Comparison of ENCODE assay signal across 16 cellular contexts in the genomic region with DNA sequence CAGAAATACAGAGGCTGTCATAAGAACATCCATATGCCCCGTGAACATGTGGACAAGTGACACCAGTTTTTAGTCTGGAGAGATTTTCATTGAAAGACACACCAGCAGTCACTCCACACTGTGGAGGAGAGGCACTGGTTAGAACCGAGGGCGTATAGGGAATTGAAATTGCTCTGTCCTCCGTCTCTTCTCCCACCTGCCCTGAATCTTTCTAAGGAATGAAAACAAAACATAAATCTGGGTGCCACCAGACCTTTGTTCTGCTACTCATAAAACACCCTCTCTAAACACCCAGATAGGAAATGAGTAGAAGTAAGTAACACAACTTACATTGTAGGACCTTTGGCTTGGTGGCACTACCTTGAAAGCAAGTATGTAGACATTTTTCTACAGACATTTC. TPM values are rescaled to one million over a fixed set of nuclear protein-coding genes. Genes with fewer than 3 reads are reported as not detected.
DNase-seq lines count a peak whose midpoint lies in the region; ATAC-seq, FAIRE-seq and TF ChIP-seq lines count a peak whose summit lies in the region.
"Had no signal": no experiment of that assay in that cellular context is flagged by ENCODE, and none has a peak within 500 bp of the region (broad histone marks: within the 10 kb centered on the region; RNA-seq: fewer than 3 reads in every experiment).

No MANE protein-coding gene starts in this region.

- no peak for TF ChIP-seq EP300 in upper lobe of left lung (IDR thresholded peaks at IDR 0.05)

- no peak for DNase-seq in activated T-cell treated with anti-CD3 and anti-CD28 coated beads, Interleukin-2, amount 50 U/mL, for 24 hours
- DNase-seq in activated T-cell treated with anti-CD3 and anti-CD28 coated beads, Interleukin-2, amount 50 U/mL, for 1 hour: no peak
- DNase-seq in OCI-M1 (lab: John Stamatoyannopoulos, UW) (peak; percentile 15), progenitor cell of endocrine pancreas (ENCODE audit: low spot score, unreplicated experiment) (no peak), RCC 7860 (ENCODE audit: low spot score) (no peak), smooth muscle cell (lab: John Stamatoyannopoulos, UW; ENCODE audit: unreplicated experiment) (no peak), upper lobe of left lung (no peak)
- no peak for DNase-seq in effector memory CD8-positive, alpha-beta T cell
- DNase-seq: NCI-H2171 treated with DMSO at 0.1 percent for 48 hours, RPMI8226, sigmoid colon had no signal

- H3K27ac ChIP-seq in smooth muscle cell (ENCODE audit: low read depth) (no peak overlapping the region), upper lobe of left lung (no peak overlapping the region)
- H3K27ac ChIP-seq: sigmoid colon had no signal

- H3K27ac Mint-ChIP-seq in activated T-cell treated with anti-CD3 and anti-CD28 coated beads, Interleukin-2, amount 50 U/mL, for 24 hours: no peak overlapping the region
- H3K27ac Mint-ChIP-seq in effector memory CD8-positive, alpha-beta T cell: no peak overlapping the region
- H3K27ac Mint-ChIP-seq in progenitor cell of endocrine pancreas: no peak overlapping the region
- H3K27ac Mint-ChIP-seq: dendritic cell treated with granulocyte-macrophage colony-stimulating factor and Interleukin-4, amounts not matched to agents 40 ng/mL and 50 ng/mL, for 4 days had no signal

- H3K4me1 ChIP-seq in smooth muscle cell (ENCODE audit: low read depth) (peaks cover 9% of the 10 kb centered on the region), upper lobe of left lung (peaks cover 14 to 21% (median 18%) of the 10 kb centered on the region in 4 donors)

- TF ChIP-seq CTCF in progenitor cell of endocrine pancreas (IDR thresholded peaks at IDR 0.05; ENCODE audit: unreplicated experiment): no peak
- no peak for TF ChIP-seq CTCF in smooth muscle cell (IDR thresholded peaks at IDR 0.05; ENCODE audit: borderline replicate concordance, insufficient read depth, poor library complexity, severe bottlenecking)
- no peak for TF ChIP-seq CTCF in upper lobe of left lung (IDR thresholded peaks at IDR 0.05)

- no peaks in the 10 kb centered on the region for H3K36me3 Mint-ChIP-seq in activated T-cell treated with anti-CD3 and anti-CD28 coated beads, Interleukin-2, amount 50 U/mL, for 24 hours (ENCODE audit: low read depth)
- no peaks in the 10 kb centered on the region for H3K36me3 Mint-ChIP-seq in effector memory CD8-positive, alpha-beta T cell (ENCODE audit: insufficient read depth)
- H3K36me3 Mint-ChIP-seq in progenitor cell of endocrine pancreas (ENCODE audit: insufficient read depth): no peaks in the 10 kb centered on the region

- FAIRE-seq in RCC 7860 (lab: Jason Lieb, UNC): no peak
- FAIRE-seq: GM19239, urothelium cell line had no signal

- H3K79me2 ChIP-seq in smooth muscle cell (ENCODE audit: low read depth): no peaks in the 10 kb centered on the region

- H3K4me3 Mint-ChIP-seq in activated T-cell treated with anti-CD3 and anti-CD28 coated beads, Interleukin-2, amount 50 U/mL, for 24 hours: peak overlapping the region; percentile 70
- H3K4me3 Mint-ChIP-seq in effector memory CD8-positive, alpha-beta T cell: peak overlapping the region; percentile 58 to 72
- peak overlapping the region; percentile 79 for H3K4me3 Mint-ChIP-seq in progenitor cell of endocrine pancreas (ENCODE audit: low read depth)

- peaks cover 86% of the 10 kb centered on the region for H3K27me3 Mint-ChIP-seq in activated T-cell treated with anti-CD3 and anti-CD28 coated beads, Interleukin-2, amount 50 U/mL, for 24 hours
- peaks cover 75 to 78% of the 10 kb centered on the region in 2 donors for H3K27me3 Mint-ChIP-seq in effector memory CD8-positive, alpha-beta T cell
- peaks cover 53% of the 10 kb centered on the region for H3K27me3 Mint-ChIP-seq in progenitor cell of endocrine pancreas

- H3K9ac ChIP-seq in smooth muscle cell (ENCODE audit: low read depth): no peak overlapping the region

- no peaks in the 10 kb centered on the region for H4K20me1 ChIP-seq in smooth muscle cell (ENCODE audit: low read depth)

- 62% methylated on average over 4 of the region's 4 CpGs for WGBS in smooth muscle cell (ENCODE audit: low lambda C conversion rate)
- 52 to 54% methylated on average over 4 of the region's 4 CpGs for WGBS in upper lobe of left lung, 2 donors

- H3K36me3 ChIP-seq in smooth muscle cell (ENCODE audit: low read depth) (no peaks in the 10 kb centered on the region), upper lobe of left lung (no peaks in the 10 kb centered on the region)
- H3K36me3 ChIP-seq: HAP-1, sigmoid colon had no signal

- peaks cover 30% of the 10 kb centered on the region for H3K27me3 ChIP-seq in smooth muscle cell (ENCODE audit: low read depth)
- H3K27me3 ChIP-seq in upper lobe of left lung: peaks cover 0 to 10% (median 4%) of the 10 kb centered on the region in 4 donors

- H3K4me1 Mint-ChIP-seq in activated T-cell treated with anti-CD3 and anti-CD28 coated beads, Interleukin-2, amount 50 U/mL, for 24 hours (ENCODE audit: low read depth): peaks cover 16% of the 10 kb centered on the region
- peaks cover 9 to 12% of the 10 kb centered on the region in 2 donors for H3K4me1 Mint-ChIP-seq in effector memory CD8-positive, alpha-beta T cell (ENCODE audit: low read depth in 2 of 2)
- peaks cover 19% of the 10 kb centered on the region for H3K4me1 Mint-ChIP-seq in progenitor cell of endocrine pancreas (ENCODE audit: low read depth)

- H3K4me3 ChIP-seq in smooth muscle cell: no peak overlapping the region
- no peak overlapping the region for H3K4me3 ChIP-seq in upper lobe of left lung

- H3K9me3 ChIP-seq in smooth muscle cell (replicated peaks; ENCODE audit: low read depth) (no peaks in the 10 kb centered on the region), upper lobe of left lung (no peaks in the 10 kb centered on the region)
- H3K9me3 ChIP-seq: HAP-1, sigmoid colon had no signal

- H3K9me3 Mint-ChIP-seq in activated T-cell treated with anti-CD3 and anti-CD28 coated beads, Interleukin-2, amount 50 U/mL, for 24 hours: no peaks in the 10 kb centered on the region
- H3K9me3 Mint-ChIP-seq in effector memory CD8-positive, alpha-beta T cell: no peaks in the 10 kb centered on the region
- no peaks in the 10 kb centered on the region for H3K9me3 Mint-ChIP-seq in progenitor cell of endocrine pancreas (ENCODE audit: low read depth)
- H3K9me3 Mint-ChIP-seq: dendritic cell treated with granulocyte-macrophage colony-stimulating factor and Interleukin-4, amounts not matched to agents 40 ng/mL and 50 ng/mL, for 4 days had no signal

- H3K4me2 ChIP-seq in smooth muscle cell: no peak overlapping the region

- ATAC-seq in effector memory CD8-positive, alpha-beta T cell (replicated peaks): no peak
- no peak for ATAC-seq in upper lobe of left lung (ENCODE audit: low FRiP score in 2 of 2)

- TF ChIP-seq POLR2A in upper lobe of left lung (IDR thresholded peaks at IDR 0.05): no peak

- no peak overlapping the region for H2AFZ ChIP-seq in smooth muscle cell (ENCODE audit: low read depth)

- H3F3A ChIP-seq in smooth muscle cell (ENCODE audit: low read depth): no peaks in the 10 kb centered on the region

RNA-seq across cellular contexts. Expression of a gene that starts 37.1 kb away (rescaled TPM):
- total RNA-seq in progenitor cell of endocrine pancreas (73.6 and 77.2 TPM in 2 replicates), smooth muscle cell (39.6 and 43.6 TPM in 2 replicates), upper lobe of left lung (10 to 100 TPM; 22.3 to 34.8 (median 26.7) TPM)
- polyA plus RNA-seq in smooth muscle cell: 1.7 and 7.3 TPM in 2 replicates
- polyA plus RNA-seq: BJ had no signal
